Comparison of ENCODE assay signal across 8 cellular contexts in the genomic region with DNA sequence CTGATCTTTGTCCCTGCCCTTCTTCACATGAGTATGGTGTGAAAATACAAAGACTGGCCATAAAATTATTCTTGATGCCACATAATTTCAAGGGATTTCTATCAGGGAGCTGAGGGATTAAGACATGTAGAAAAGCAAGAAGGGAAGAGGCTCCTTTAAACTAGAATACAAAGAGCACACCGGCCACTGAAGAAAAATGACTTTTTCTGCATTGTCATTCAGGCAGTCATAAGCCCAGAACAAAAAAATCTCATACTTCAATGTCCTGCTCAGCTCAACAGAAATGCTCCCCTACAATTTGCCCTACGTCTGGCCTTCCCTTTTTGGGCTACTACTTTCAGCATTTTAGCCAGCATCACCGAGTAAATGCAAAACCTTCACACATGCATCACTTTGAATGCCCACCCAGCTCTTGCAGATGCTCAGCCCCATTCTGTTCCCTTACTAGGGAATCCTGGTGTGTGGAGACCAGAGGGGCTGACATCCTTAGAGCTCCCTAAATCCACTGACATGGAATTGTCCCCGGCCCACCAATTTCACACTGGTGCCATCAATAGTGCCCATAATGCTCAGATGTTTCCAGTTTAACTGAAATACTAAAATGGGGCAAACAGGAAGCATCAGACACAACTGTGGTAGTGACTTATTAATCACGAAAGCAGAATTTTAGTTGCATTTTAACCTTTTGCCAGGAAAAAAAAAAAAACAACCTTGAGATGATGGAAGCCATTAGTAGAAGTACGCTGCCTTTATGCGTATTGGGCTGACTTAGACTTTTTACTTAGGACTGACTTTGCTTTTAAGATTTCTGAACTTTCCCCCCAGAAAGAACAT.
A peak's percentile ranks its signal among the peaks of the same experiment; 100 is the strongest.
DNase-seq lines count a peak whose midpoint lies in the region; ATAC-seq and TF ChIP-seq lines count a peak whose summit lies in the region.

No MANE protein-coding gene starts in this region.

- ATAC-seq in GM21515 (IDR thresholded peaks at IDR 0.05; ENCODE audit: unreplicated experiment) (no peak), GM21619 (IDR thresholded peaks at IDR 0.05; ENCODE audit: unreplicated experiment) (no peak)

- no peaks in the 10 kb centered on the region for H3K27me3 ChIP-seq in mucosa of stomach (ENCODE audit: control insufficient read depth, insufficient read depth, low read length)

- peaks cover 77% of the 10 kb centered on the region for H3K4me1 ChIP-seq in mucosa of stomach (ENCODE audit: control insufficient read depth, insufficient read depth, low read length)

- POLR2A ChIA-PET in HEK293T (lab: Yijun Ruan, JAX), result interaction anchor here (1.2 kb wide), 1 partner anchor 58 kb away, joined by 3 read pairs; no protein-coding TSS in a partner anchor

- in situ Hi-C loops in astrocyte of the cerebellum (cut with HindIII; ENCODE audit: low sequenced_read_pairs) (loop anchor here (5.0 kb wide), 1 partner anchor 53 kb away; no protein-coding TSS in a partner anchor), KBM-7 (cut with MboI; ENCODE audit: low pct_unique_long_range_greater_than_20kb, low sequenced_read_pairs) (no loop called here)

- H3K9ac ChIP-seq in mucosa of stomach (ENCODE audit: low read length), result peak overlapping the region; percentile 10

- H3K4me3 ChIP-seq in astrocyte of the cerebellum (ENCODE audit: low read depth, low read length) (peak overlapping the region; percentile 96), mucosa of stomach (ENCODE audit: low read length) (no peak overlapping the region)

- no peaks in the 10 kb centered on the region for H3K9me3 ChIP-seq in mucosa of stomach (ENCODE audit: control insufficient read depth, low read length)

- peak; percentile 5 for DNase-seq in stimulated activated naive CD4-positive, alpha-beta T cell treated with Interleukin-2 at 50 U/mL for 16 hours (lab: John Stamatoyannopoulos, UW)
- DNase-seq in stimulated activated naive CD4-positive, alpha-beta T cell (lab: John Stamatoyannopoulos, UW), result no peak
- DNase-seq in astrocyte of the cerebellum (ENCODE audit: low read depth), result no peak
- DNase-seq in HEK293T (ENCODE audit: extremely low spot score), result no peak
- no peak for DNase-seq in KBM-7

- TF ChIP-seq CTCF in astrocyte of the cerebellum (IDR thresholded peaks at IDR 0.05; ENCODE audit: low read depth, low read length, missing control alignments), result no peak

- no peaks in the 10 kb centered on the region for H3K36me3 ChIP-seq in mucosa of stomach (ENCODE audit: control insufficient read depth, insufficient read depth, low read length)

- CTCF ChIA-PET in HEK293T (lab: Yijun Ruan, JAX), result interaction anchor here (1.1 kb wide), 1 partner anchor 30 kb away, joined by 3 read pairs; no protein-coding TSS in a partner anchor

TF ChIP-seq in HEK293T, 16 proteins besides CTCF, POLR2A, EP300 and RAD21:
- TF ChIP-seq SUZ12 (IDR thresholded peaks at IDR 0.05) (no peak), SP1 (IDR thresholded peaks at IDR 0.05) (no peak), FOXM1 (IDR thresholded peaks at IDR 0.05; ENCODE audit: borderline replicate concordance) (no peak), ARNT (IDR thresholded peaks at IDR 0.05) (no peak), L3MBTL2 (conservative IDR thresholded peaks at IDR 0.05) (no peak), LEF1 (IDR thresholded peaks at IDR 0.05; ENCODE audit: borderline replicate concordance) (no peak), NFRKB (IDR thresholded peaks at IDR 0.05) (no peak), FOXA1 (IDR thresholded peaks at IDR 0.05) (no peak), FOXK2 (IDR thresholded peaks at IDR 0.05) (no peak), TARDBP (IDR thresholded peaks at IDR 0.05) (no peak), ELF4 (IDR thresholded peaks at IDR 0.05) (no peak), BHLHE40 (IDR thresholded peaks at IDR 0.05; ENCODE audit: borderline replicate concordance) (no peak), HDGF (IDR thresholded peaks at IDR 0.05; ENCODE audit: borderline replicate concordance) (no peak), CTBP1 (IDR thresholded peaks at IDR 0.05; ENCODE audit: borderline replicate concordance) (no peak), ZNF384 (IDR thresholded peaks at IDR 0.05) (no peak)
- TF ChIP-seq, protein P1, sequence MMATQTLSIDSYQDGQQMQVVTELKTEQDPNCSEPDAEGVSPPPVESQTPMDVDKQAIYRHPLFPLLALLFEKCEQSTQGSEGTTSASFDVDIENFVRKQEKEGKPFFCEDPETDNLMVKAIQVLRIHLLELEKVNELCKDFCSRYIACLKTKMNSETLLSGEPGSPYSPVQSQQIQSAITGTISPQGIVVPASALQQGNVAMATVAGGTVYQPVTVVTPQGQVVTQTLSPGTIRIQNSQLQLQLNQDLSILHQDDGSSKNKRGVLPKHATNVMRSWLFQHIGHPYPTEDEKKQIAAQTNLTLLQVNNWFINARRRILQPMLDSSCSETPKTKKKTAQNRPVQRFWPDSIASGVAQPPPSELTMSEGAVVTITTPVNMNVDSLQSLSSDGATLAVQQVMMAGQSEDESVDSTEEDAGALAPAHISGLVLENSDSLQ (IDR thresholded peaks at IDR 0.05), result no peak
